Comparison of ENCODE assay signal across 8 cellular contexts in genomic region chr20:35226775-35227681, GRCh38. TPM values are rescaled to one million over a fixed set of nuclear protein-coding genes. Genes with fewer than 3 reads are reported as not detected.
A peak's percentile ranks its signal among the peaks of the same experiment; 100 is the strongest.
DNase-seq lines count a peak whose midpoint lies in the region; ATAC-seq, FAIRE-seq and TF ChIP-seq lines count a peak whose summit lies in the region.

No MANE protein-coding gene starts in this region.

- no peak overlapping the region for H3K56ac ChIP-seq in IMR-90 (ENCODE audit: extremely low read depth, insufficient read depth, low read length)

- H4K8ac ChIP-seq in IMR-90 (ENCODE audit: low read depth in 2 of 2, low read length in 2 of 2) = no peak overlapping the region

- CTCF ChIA-PET in IMR-90 (lab: Yijun Ruan, JAX) = no interaction called here
- CTCF ChIA-PET in activated B cell treated with CpG ODN at 0.5 μM for 24 hours (lab: Charles Lee) = no interaction called here

- no peak overlapping the region for H3K9ac ChIP-seq in BLaER1 treated with 17β-estradiol and CSF1 and Interleukin-3, amounts not matched to agents 10 nM and 100 nM
- H3K9ac ChIP-seq in IMR-90 (ENCODE audit: low read depth, low read length) = no peak overlapping the region

- peaks cover 11% of the 10 kb centered on the region for H3K4me1 Mint-ChIP-seq in activated B cell treated with CpG ODN at 0.5 μM for 24 hours

- dilution Hi-C loops in IMR-90 (cut with HindIII; ENCODE audit: low sequenced_read_pairs, unreplicated experiment) = no loop called here

- no peak overlapping the region for H2BK5ac ChIP-seq in IMR-90 (ENCODE audit: low read depth, low read length, poor library complexity, severe bottlenecking)

- no peak for TF ChIP-seq RAD21 in IMR-90 (IDR thresholded peaks at IDR 0.05; ENCODE audit: low read length)

- H2AFZ ChIP-seq in IMR-90 (replicated peaks; ENCODE audit: low read length, poor library complexity) = peak overlapping the region; percentile 82

- peaks cover 6 to 51% (median 23%) of the 10 kb centered on the region in 11 experiments; a peak in 16 of 22 replicates for H4K20me1 ChIP-seq in BLaER1 treated with 17β-estradiol and CSF1 and Interleukin-3, amounts not matched to agents 10 nM and 100 nM
- H4K20me1 ChIP-seq in IMR-90 (ENCODE audit: insufficient read depth, low read length) = peaks cover 8% of the 10 kb centered on the region; the same call in 1 of the 2 replicates

- no peak overlapping the region for H3K23ac ChIP-seq in IMR-90 (ENCODE audit: low read depth, low read length)

- H3K27me3 ChIP-seq in BLaER1 treated with 17β-estradiol and CSF1 and Interleukin-3, amounts not matched to agents 10 nM and 100 nM = peaks cover 57 to 76% (median 65%) of the 10 kb centered on the region in 11 experiments
- H3K27me3 ChIP-seq in IMR-90 (ENCODE audit: control insufficient read depth, insufficient read depth, low read length) (peaks cover 27% of the 10 kb centered on the region), bronchial epithelial cell (ENCODE audit: control insufficient read depth, insufficient read depth, low read length) (peaks cover 22% of the 10 kb centered on the region)

- H2BK120ac ChIP-seq in IMR-90 (ENCODE audit: low read depth, low read length) = no peak overlapping the region

- no peak overlapping the region for H2AK5ac ChIP-seq in IMR-90 (ENCODE audit: low read depth, low read length)

- H3K27ac Mint-ChIP-seq in activated B cell treated with CpG ODN at 0.5 μM for 24 hours = no peak overlapping the region

- peaks cover 3% of the 10 kb centered on the region; the same call in 1 of the 2 replicates for H3K9me1 ChIP-seq in IMR-90 (ENCODE audit: insufficient read depth, low read length)

- ATAC-seq in IMR-90 (ENCODE audit: low read depth) (peak; percentile 97), activated B cell treated with CpG ODN at 0.5 μM for 24 hours (ENCODE audit: low read depth) (peak; percentile 72), left colon (peak; percentile 79), HG02870 (IDR thresholded peaks at IDR 0.05; ENCODE audit: unreplicated experiment) (no peak)

- H3K4me1 ChIP-seq in BLaER1 treated with 17β-estradiol and CSF1 and Interleukin-3, amounts not matched to agents 10 nM and 100 nM = 0 out of 20 replicates have a peak, but pooled peaks cover 0 to 5% (median 0%) of the 10 kb centered on the region in 10 experiments
- peaks cover 6% of the 10 kb centered on the region; the same call in 1 of the 2 replicates for H3K4me1 ChIP-seq in IMR-90 (ENCODE audit: control insufficient read depth, insufficient read depth, low read length)

- 2% methylated on average over 26 of the region's 91 CpGs; no CpG with 5 or more reads in 1 of the 2 experiments for WGBS in IMR-90 (ENCODE audit: extremely low coverage in 2 of 2, insufficient read length in 1 of 2), 2 experiments

- peak overlapping the region; percentile 4 to 64 (median 43); a peak in 16 of 20 replicates for H3K4me3 ChIP-seq in BLaER1 treated with 17β-estradiol and CSF1 and Interleukin-3, amounts not matched to agents 10 nM and 100 nM
- H3K4me3 ChIP-seq in IMR-90 (ENCODE audit: insufficient read depth, low read depth, low read length) (peak overlapping the region; percentile 32), bronchial epithelial cell (ENCODE audit: low read depth, low read length) (no peak overlapping the region)

- H3K4me3 Mint-ChIP-seq in activated B cell treated with CpG ODN at 0.5 μM for 24 hours = peak overlapping the region; percentile 69

- no peak overlapping the region for H3K27ac ChIP-seq in BLaER1 treated with 17β-estradiol and CSF1 and Interleukin-3, amounts not matched to agents 10 nM and 100 nM
- H3K27ac ChIP-seq in IMR-90 (ENCODE audit: insufficient read depth, low read length) = no peak overlapping the region

- H3K14ac ChIP-seq in IMR-90 (replicated peaks; ENCODE audit: low read depth, low read length) = no peak overlapping the region

- POLR2A ChIA-PET in IMR-90 (lab: Charles Lee; ENCODE audit: unreplicated experiment) = no interaction called here
- POLR2A ChIA-PET in activated B cell treated with CpG ODN at 0.5 μM for 24 hours (lab: Charles Lee) = interaction anchor here (0.8 to 1.0 kb wide), 2 partner anchors 51 to 57 kb away, joined by 3 read pairs; partner anchors contain the start of gene MMP24OS

- TF ChIP-seq POLR2A in IMR-90 (IDR thresholded peaks at IDR 0.05; ENCODE audit: low read depth, low read length) = no peak

- H4K5ac ChIP-seq in IMR-90 (ENCODE audit: low read depth, low read length) = no peak overlapping the region

- H3K4me2 ChIP-seq in BLaER1 treated with 17β-estradiol and CSF1 and Interleukin-3, amounts not matched to agents 10 nM and 100 nM = peak overlapping the region; percentile 37 to 70 (median 60); a peak in 19 of 22 replicates
- peak overlapping the region; percentile 86 for H3K4me2 ChIP-seq in IMR-90 (ENCODE audit: low read depth, low read length)

- peak; percentile 34 for DNase-seq in IMR-90
- DNase-seq in activated B cell treated with CpG ODN at 0.5 μM for 24 hours = peak; percentile 36
- peak; percentile 4 for DNase-seq in bronchial epithelial cell (ENCODE audit: low read depth)
- DNase-seq in left colon = peak in 1 of 2 donors; percentile 28
- peak; percentile 37 to 43 for DNase-seq in stimulated activated CD4-positive, alpha-beta T cell treated with anti-CD3 and anti-CD28 coated beads, Interleukin-2, amount 100 ng/mL, for 48 hours
- no peak for DNase-seq in GM19238 (ENCODE audit: insufficient read length, low spot score)

- no peak for FAIRE-seq in bronchial epithelial cell (lab: Jason Lieb, UNC)

- peaks cover 37% of the 10 kb centered on the region for H3K27me3 Mint-ChIP-seq in activated B cell treated with CpG ODN at 0.5 μM for 24 hours

- peaks cover 8% of the 10 kb centered on the region for H3K36me3 Mint-ChIP-seq in activated B cell treated with CpG ODN at 0.5 μM for 24 hours (ENCODE audit: low read depth)

- no peak overlapping the region for H2BK20ac ChIP-seq in IMR-90 (ENCODE audit: low read depth, low read length)

- H3K18ac ChIP-seq in IMR-90 (ENCODE audit: low read depth, low read length) = no peak overlapping the region

- H3K79me1 ChIP-seq in IMR-90 (ENCODE audit: low read depth in 1 of 2, low read length in 2 of 2) = no peaks in the 10 kb centered on the region

- intact Hi-C loops in IMR-90 (cut with micrococcal nuclease) = no loop called here
- intact Hi-C loops in activated B cell treated with CpG ODN at 0.5 μM for 24 hours (cut with micrococcal nuclease) = no loop called here
- intact Hi-C loops in left colon (cut with DNase I, micrococcal nuclease) = no loop called here

- no peak overlapping the region for H3K4ac ChIP-seq in IMR-90 (ENCODE audit: low read depth, low read length)

- peaks cover 0 to 20% (median 0%) of the 10 kb centered on the region in 11 experiments; a peak in 2 of 22 replicates for H3K36me3 ChIP-seq in BLaER1 treated with 17β-estradiol and CSF1 and Interleukin-3, amounts not matched to agents 10 nM and 100 nM
- H3K36me3 ChIP-seq in IMR-90 (ENCODE audit: control insufficient read depth, insufficient read depth, low read length) = no peaks in the 10 kb centered on the region
- H3K36me3 ChIP-seq in bronchial epithelial cell (ENCODE audit: control insufficient read depth, insufficient read depth, low read length) = no peaks in the 10 kb centered on the region

- in situ Hi-C loops in IMR-90 (cut with MboI; ENCODE audit: low sequenced_read_pairs) = no loop called here

- H4K91ac ChIP-seq in IMR-90 (ENCODE audit: insufficient read depth, low read depth, low read length) = no peak overlapping the region

- no peak overlapping the region for H2BK15ac ChIP-seq in IMR-90 (ENCODE audit: low read depth, low read length)

- peaks cover 0 to 13% (median 6%) of the 10 kb centered on the region in 11 experiments; a peak in 12 of 22 replicates for H3K9me3 ChIP-seq in BLaER1 treated with 17β-estradiol and CSF1 and Interleukin-3, amounts not matched to agents 10 nM and 100 nM (replicated peaks in 1 of 11)
- no peaks in the 10 kb centered on the region for H3K9me3 ChIP-seq in IMR-90 (ENCODE audit: control insufficient read depth, insufficient read depth, low read length)

- H2AK9ac ChIP-seq in IMR-90 (replicated peaks; ENCODE audit: low read depth, low read length, poor library complexity) = peak overlapping the region; percentile 44

- TF ChIP-seq CTCF in IMR-90 (conservative IDR thresholded peaks at IDR 0.05; ENCODE audit: low read depth, low read length) = no peak
- TF ChIP-seq CTCF in activated B cell treated with CpG ODN at 0.5 μM for 24 hours (IDR thresholded peaks at IDR 0.05) = no peak
- TF ChIP-seq CTCF in bronchial epithelial cell (IDR thresholded peaks at IDR 0.05; ENCODE audit: insufficient read depth, low read length, severe bottlenecking) = no peak

- no peaks in the 10 kb centered on the region for H3K9me3 Mint-ChIP-seq in activated B cell treated with CpG ODN at 0.5 μM for 24 hours

- no TSS peak for BruUV-seq in IMR-90 (replicated peaks; lab: Mats Ljungman, UMichigan)

TF ChIP-seq in IMR-90, 13 proteins besides CTCF, POLR2A, EP300 and RAD21 (continues in another document):
- TF ChIP-seq BHLHE40 (IDR thresholded peaks at IDR 0.05; ENCODE audit: low read depth, low read length) = no peak

RNA-seq across cellular contexts. Expression of gene MMP24, which starts 0.5 kb away (rescaled TPM):
- total RNA-seq in IMR-90 (2012; rRNA removed) (0.36 and 0.56 TPM in 2 replicates), activated B cell treated with CpG ODN at 0.5 μM for 24 hours (not detected in 2 replicates), bronchial epithelial cell (under 0.01 TPM in 1 of 2 replicates, not detected in the other), left colon (under 1 TPM; 0.09 to 0.59 TPM)
- 0.79 and 0.86 TPM in 2 replicates for polyA plus RNA-seq in IMR-90 (2012; rRNA removed)
- polyA plus RNA-seq in IMR-90 (2012; cell fraction: cytosol; rRNA removed) = 0.32 and 1.0 TPM in 2 replicates
- polyA plus RNA-seq in IMR-90 (2012; cell fraction: nucleus; rRNA removed; ENCODE audit: low replicate concordance) = 0.34 and 0.54 TPM in 2 replicates

RNA-seq across cellular contexts. Expression of gene MMP24OS, which starts 50.9 kb away (rescaled TPM):
- total RNA-seq in IMR-90 (2012; rRNA removed) (5.9 and 7.2 TPM in 2 replicates), activated B cell treated with CpG ODN at 0.5 μM for 24 hours (39.2 and 47.9 TPM in 2 replicates), bronchial epithelial cell (5.0 and 6.9 TPM in 2 replicates), left colon (100 to 1,000 TPM; 109 to 140 TPM)
- polyA plus RNA-seq in IMR-90 (2012; rRNA removed) = 64.9 and 67.6 TPM in 2 replicates
- 56.9 and 92.5 TPM in 2 replicates for polyA plus RNA-seq in IMR-90 (2012; cell fraction: cytosol; rRNA removed)
- polyA plus RNA-seq in IMR-90 (2012; cell fraction: nucleus; rRNA removed; ENCODE audit: low replicate concordance) = 54.7 and 75.9 TPM in 2 replicates

RNA-seq across cellular contexts. Expression of gene PROCR, which starts 55.2 kb away (rescaled TPM):
- 25.0 and 36.4 TPM in 2 replicates for total RNA-seq in IMR-90 (2012; rRNA removed)
- 41.9 and 60.5 TPM in 2 replicates for polyA plus RNA-seq in IMR-90 (2012; rRNA removed)
- 26.1 and 52.9 TPM in 2 replicates for polyA plus RNA-seq in IMR-90 (2012; cell fraction: cytosol; rRNA removed)
- 12.7 and 15.9 TPM in 2 replicates for polyA plus RNA-seq in IMR-90 (2012; cell fraction: nucleus; rRNA removed; ENCODE audit: low replicate concordance)
- 0.22 and 0.40 TPM in 2 replicates for total RNA-seq in activated B cell treated with CpG ODN at 0.5 μM for 24 hours
- total RNA-seq in bronchial epithelial cell = 61.3 and 127 TPM in 2 replicates
- total RNA-seq in left colon = 1 to 10 TPM; 6.3 to 7.8 TPM

RNA-seq across cellular contexts. Expression of gene EIF6, which starts 57.5 kb away (rescaled TPM):
- 215 and 227 TPM in 2 replicates for total RNA-seq in IMR-90 (2012; rRNA removed)
- polyA plus RNA-seq in IMR-90 (2012; rRNA removed) = 215 and 258 TPM in 2 replicates
- 163 and 323 TPM in 2 replicates for polyA plus RNA-seq in IMR-90 (2012; cell fraction: cytosol; rRNA removed)
- polyA plus RNA-seq in IMR-90 (2012; cell fraction: nucleus; rRNA removed; ENCODE audit: low replicate concordance) = 385 and 588 TPM in 2 replicates
- total RNA-seq in activated B cell treated with CpG ODN at 0.5 μM for 24 hours = 137 and 148 TPM in 2 replicates
- total RNA-seq in bronchial epithelial cell = 226 and 370 TPM in 2 replicates
- total RNA-seq in left colon = 100 to 1,000 TPM; 199 to 225 TPM
